In genomic region chr14:95577067-95577800, GRCh38 we compare ENCODE assay signal across 10 cellular contexts. TPM values are rescaled to one million over a fixed set of nuclear protein-coding genes. Genes with fewer than 3 reads are reported as not detected.
DNase-seq lines count a peak whose midpoint lies in the region; ATAC-seq and TF ChIP-seq lines count a peak whose summit lies in the region.
"Had no signal": no experiment of that assay in that cellular context is flagged by ENCODE, and none has a peak within 500 bp of the region (broad histone marks: within the 10 kb centered on the region; RNA-seq: fewer than 3 reads in every experiment).

No MANE protein-coding gene starts in this region.

- POLR2A ChIA-PET in activated B cell treated with CpG ODN at 0.5 μM for 24 hours (lab: Charles Lee): no interaction called here

- no peak for DNase-seq in activated B cell treated with CpG ODN at 0.5 μM for 24 hours
- DNase-seq in cerebellar nuclear complex (lab: John Stamatoyannopoulos, UW): no peak
- no peak for DNase-seq in NCI-H2107 (lab: John Stamatoyannopoulos, UW)
- DNase-seq in NOMO-1 (lab: John Stamatoyannopoulos, UW; ENCODE audit: unreplicated experiment in 2 of 2): no peak
- no peak for DNase-seq in stimulated activated CD4-positive, alpha-beta T cell treated with anti-CD3 and anti-CD28 coated beads, Interleukin-15, amount 100 ng/mL, for 24 hours
- DNase-seq: caudate nucleus; CD8-positive, alpha-beta memory T cell had no signal

- no peaks in the 10 kb centered on the region for H3K9me3 Mint-ChIP-seq in activated B cell treated with CpG ODN at 0.5 μM for 24 hours
- H3K9me3 Mint-ChIP-seq: CD8-positive, alpha-beta memory T cell had no signal

- CTCF ChIA-PET in activated B cell treated with CpG ODN at 0.5 μM for 24 hours (lab: Charles Lee): no interaction called here

- H3K27ac Mint-ChIP-seq in activated B cell treated with CpG ODN at 0.5 μM for 24 hours: no peak overlapping the region

- peak; percentile 88 for ATAC-seq in GM18508 (IDR thresholded peaks at IDR 0.05; ENCODE audit: insufficient read depth, unreplicated experiment)
- ATAC-seq in GM21423 (IDR thresholded peaks at IDR 0.05; ENCODE audit: unreplicated experiment): peak; percentile 95
- ATAC-seq in HG03095 (IDR thresholded peaks at IDR 0.05; ENCODE audit: unreplicated experiment): peak; percentile 98
- peak; percentile 95 for ATAC-seq in activated B cell treated with CpG ODN at 0.5 μM for 24 hours (ENCODE audit: low read depth)

- TF ChIP-seq CTCF in activated B cell treated with CpG ODN at 0.5 μM for 24 hours (IDR thresholded peaks at IDR 0.05): no peak

- H3K4me3 Mint-ChIP-seq in activated B cell treated with CpG ODN at 0.5 μM for 24 hours: peak overlapping the region; percentile 13
- H3K4me3 Mint-ChIP-seq: CD8-positive, alpha-beta memory T cell had no signal

- H3K27me3 Mint-ChIP-seq in activated B cell treated with CpG ODN at 0.5 μM for 24 hours: peaks cover 45% of the 10 kb centered on the region

- intact Hi-C loops in activated B cell treated with CpG ODN at 0.5 μM for 24 hours (cut with micrococcal nuclease): loop anchor here (1.0 to 5.0 kb wide), 2 partner anchors 43 to 85 kb away; no protein-coding TSS in a partner anchor

- H3K4me1 Mint-ChIP-seq in activated B cell treated with CpG ODN at 0.5 μM for 24 hours: peaks cover 26% of the 10 kb centered on the region
- H3K4me1 Mint-ChIP-seq: CD8-positive, alpha-beta memory T cell had no signal

- H3K36me3 Mint-ChIP-seq in activated B cell treated with CpG ODN at 0.5 μM for 24 hours (ENCODE audit: low read depth): no peaks in the 10 kb centered on the region
- H3K36me3 Mint-ChIP-seq: CD8-positive, alpha-beta memory T cell had no signal

RNA-seq across cellular contexts. Expression of gene GLRX5, which starts 42.4 kb away (rescaled TPM):
- total RNA-seq in activated B cell treated with CpG ODN at 0.5 μM for 24 hours: 20.5 and 22.4 TPM in 2 replicates
